Comparison of ENCODE assay signal across 21 cellular contexts in the genomic region with DNA sequence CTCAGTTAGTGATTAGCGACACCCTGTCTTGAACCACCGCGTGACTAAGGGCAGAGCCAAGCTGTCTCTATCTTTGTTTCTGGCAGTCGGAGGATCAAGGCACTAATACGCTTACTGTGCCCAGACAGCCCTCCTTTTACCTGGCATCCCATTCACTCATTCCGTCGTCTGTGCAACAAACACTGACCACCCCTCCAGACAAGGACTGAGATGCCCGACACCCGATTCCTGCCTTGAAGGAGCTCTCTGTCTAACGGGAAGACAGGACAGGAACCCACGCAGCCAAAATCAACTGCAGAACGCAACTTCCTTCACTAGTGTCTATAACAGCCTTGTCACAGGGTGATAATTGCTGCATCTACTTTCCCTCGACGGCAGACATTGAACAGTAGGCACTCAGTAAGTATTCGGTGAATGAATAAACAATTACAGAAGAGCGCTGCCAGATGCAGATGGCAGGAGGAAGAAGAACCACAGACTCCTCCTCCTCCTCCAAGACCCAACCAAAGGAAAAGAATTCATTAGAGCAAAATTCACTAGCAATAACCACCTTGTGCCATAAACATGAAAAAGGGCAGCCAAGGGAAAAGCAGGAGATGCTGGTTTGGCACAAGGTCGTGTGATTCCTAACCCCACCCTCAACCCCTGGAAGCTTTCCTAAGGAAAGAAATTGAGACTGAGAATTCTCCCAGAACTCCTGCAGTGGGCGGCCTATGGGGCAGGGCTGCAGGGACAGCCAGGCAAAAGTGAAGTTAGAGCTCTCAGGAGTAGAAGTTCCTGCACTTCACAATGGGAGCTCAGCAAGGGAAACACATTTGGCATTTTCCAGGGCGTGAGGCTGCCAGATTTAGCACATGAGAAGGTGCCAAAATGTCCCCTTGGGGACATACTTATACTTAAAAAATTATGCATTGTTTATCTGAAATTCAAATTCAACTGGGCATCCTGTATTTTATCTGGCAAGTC.
DNase-seq lines count a peak whose midpoint lies in the region; ATAC-seq and TF ChIP-seq lines count a peak whose summit lies in the region.
"Had no signal": no experiment of that assay in that cellular context is flagged by ENCODE, and none has a peak within 500 bp of the region (broad histone marks: within the 10 kb centered on the region; RNA-seq: fewer than 3 reads in every experiment).

No MANE protein-coding gene starts in this region.

- H3K79me2 ChIP-seq in neural progenitor cell (ENCODE audit: low read depth) = no peaks in the 10 kb centered on the region

- no peaks in the 10 kb centered on the region for H3K27me3 ChIP-seq in neural progenitor cell
- H3K27me3 ChIP-seq in aorta (ENCODE audit: control insufficient read depth in 1 of 2, insufficient read depth in 2 of 2, low read length in 1 of 2) = peaks cover 0 to 2% of the 10 kb centered on the region in 2 donors

- H3K4me1 Mint-ChIP-seq in activated CD4-positive, alpha-beta T cell treated with anti-CD3 and anti-CD28 coated beads, Interleukin-2, amount 10 ng/mL, durations not matched to agents 24 days and 14 days = no peaks in the 10 kb centered on the region
- no peaks in the 10 kb centered on the region for H3K4me1 Mint-ChIP-seq in endothelial cell (ENCODE audit: unreplicated experiment)
- peaks cover 7% of the 10 kb centered on the region for H3K4me1 Mint-ChIP-seq in neural progenitor cell
- no peaks in the 10 kb centered on the region for H3K4me1 Mint-ChIP-seq in immature natural killer cell
- H3K4me1 Mint-ChIP-seq: CD8-positive, alpha-beta memory T cell had no signal

- H3K9me3 ChIP-seq in neural progenitor cell (ENCODE audit: low read depth) (no peaks in the 10 kb centered on the region), aorta (ENCODE audit: control insufficient read depth, low read length) (no peaks in the 10 kb centered on the region)

- no peaks in the 10 kb centered on the region for H3K9me3 Mint-ChIP-seq in activated CD4-positive, alpha-beta T cell treated with anti-CD3 and anti-CD28 coated beads, Interleukin-2, amount 10 ng/mL, durations not matched to agents 24 days and 14 days
- no peaks in the 10 kb centered on the region for H3K9me3 Mint-ChIP-seq in endothelial cell (ENCODE audit: unreplicated experiment)
- peaks cover 2% of the 10 kb centered on the region for H3K9me3 Mint-ChIP-seq in neural progenitor cell
- H3K9me3 Mint-ChIP-seq in immature natural killer cell = peaks cover 0 to 3% (median under 1%) of the 10 kb centered on the region in 6 donors

- H3K27ac Mint-ChIP-seq in activated CD4-positive, alpha-beta T cell treated with anti-CD3 and anti-CD28 coated beads, Interleukin-2, amount 10 ng/mL, durations not matched to agents 24 days and 14 days = no peak overlapping the region
- H3K27ac Mint-ChIP-seq in endothelial cell (ENCODE audit: unreplicated experiment) (peak overlapping the region; percentile 32), neural progenitor cell (peak overlapping the region; percentile 17), immature natural killer cell (no peak overlapping the region)

- H3K27me3 Mint-ChIP-seq in activated CD4-positive, alpha-beta T cell treated with anti-CD3 and anti-CD28 coated beads, Interleukin-2, amount 10 ng/mL, durations not matched to agents 24 days and 14 days = peaks cover 10% of the 10 kb centered on the region
- peaks cover 3% of the 10 kb centered on the region for H3K27me3 Mint-ChIP-seq in endothelial cell (ENCODE audit: unreplicated experiment)
- H3K27me3 Mint-ChIP-seq in neural progenitor cell (ENCODE audit: insufficient read depth, low read depth) = peaks cover 4% of the 10 kb centered on the region
- H3K27me3 Mint-ChIP-seq in immature natural killer cell (ENCODE audit: low read depth in 3 of 3) = peaks cover 1 to 14% (median 2%) of the 10 kb centered on the region in 3 donors

- H3K4me3 ChIP-seq in neural progenitor cell (no peak overlapping the region), aorta (ENCODE audit: low read length in 2 of 2) (no peak overlapping the region)
- H3K4me3 ChIP-seq: SK-N-MC had no signal

- DNase-seq in activated CD4-positive, alpha-beta T cell treated with anti-CD3 and anti-CD28 coated beads, Interleukin-2, amount 10 ng/mL, durations not matched to agents 24 days and 14 days = peak; percentile 29
- DNase-seq in activated CD4-positive, alpha-beta T cell treated with anti-CD3 and anti-CD28 coated beads, Interleukin-2, amount 50 U/mL, for 1 hour = no peak
- DNase-seq in endothelial cell (ENCODE audit: low spot score) (no peak), neural progenitor cell (ENCODE audit: low spot score) (no peak), aorta (no peak), NCI-H2081 (lab: John Stamatoyannopoulos, UW) (no peak), immature natural killer cell (no peak), ecto neural progenitor cell (ENCODE audit: low spot score) (no peak)
- DNase-seq: AML-193; CD8-positive, alpha-beta memory T cell; DMS53; GDM1; Kasumi-1; NCI-H1694 treated with DMSO at 0.1 percent for 48 hours; NCI-H446 treated with DMSO at 0.1 percent for 48 hours; NCI-H526 treated with DMSO at 0.1 percent for 48 hours; PC-3; SHP77 had no signal

- intact Hi-C loops in activated CD4-positive, alpha-beta T cell treated with anti-CD3 and anti-CD28 coated beads, Interleukin-2, amount 10 ng/mL, durations not matched to agents 24 days and 14 days (cut with micrococcal nuclease) = no loop called here
- intact Hi-C loops in aorta (cut with DNase I) = no loop called here

- 44 to 45% methylated on average over 19 of the region's 19 CpGs for WGBS in aorta, 2 donors

- no peak overlapping the region for H3K9ac ChIP-seq in neural progenitor cell

- H3K4me1 ChIP-seq in neural progenitor cell (peaks cover 8% of the 10 kb centered on the region), aorta (ENCODE audit: control insufficient read depth in 1 of 2, insufficient read depth in 2 of 2, low read length in 2 of 2) (no peaks in the 10 kb centered on the region)

- H4K20me1 ChIP-seq in neural progenitor cell (ENCODE audit: low read depth) = no peaks in the 10 kb centered on the region

- no peaks in the 10 kb centered on the region for H3K36me3 Mint-ChIP-seq in activated CD4-positive, alpha-beta T cell treated with anti-CD3 and anti-CD28 coated beads, Interleukin-2, amount 10 ng/mL, durations not matched to agents 24 days and 14 days (ENCODE audit: low read depth)
- H3K36me3 Mint-ChIP-seq in endothelial cell (ENCODE audit: low read depth, unreplicated experiment) (no peaks in the 10 kb centered on the region), neural progenitor cell (no peaks in the 10 kb centered on the region), immature natural killer cell (no peaks in the 10 kb centered on the region)
- H3K36me3 Mint-ChIP-seq: CD8-positive, alpha-beta memory T cell had no signal

- no peaks in the 10 kb centered on the region for H3K36me3 ChIP-seq in neural progenitor cell
- H3K36me3 ChIP-seq in aorta (ENCODE audit: control insufficient read depth in 1 of 2, insufficient read depth in 2 of 2, low read length in 1 of 2) = no peaks in the 10 kb centered on the region

- H2AFZ ChIP-seq in neural progenitor cell (replicated peaks) = no peak overlapping the region

- H3K4me3 Mint-ChIP-seq in activated CD4-positive, alpha-beta T cell treated with anti-CD3 and anti-CD28 coated beads, Interleukin-2, amount 10 ng/mL, durations not matched to agents 24 days and 14 days = no peak overlapping the region
- H3K4me3 Mint-ChIP-seq in endothelial cell (ENCODE audit: unreplicated experiment) = no peak overlapping the region
- no peak overlapping the region for H3K4me3 Mint-ChIP-seq in neural progenitor cell
- H3K4me3 Mint-ChIP-seq in immature natural killer cell = no peak overlapping the region
- H3K4me3 Mint-ChIP-seq: CD8-positive, alpha-beta memory T cell had no signal

- peak; percentile 71 for ATAC-seq in aorta (ENCODE audit: low FRiP score)
- ATAC-seq: PC-3 had no signal

- no peak overlapping the region for H3K4me2 ChIP-seq in neural progenitor cell

- TF ChIP-seq CTCF in endothelial cell (IDR thresholded peaks at IDR 0.05; ENCODE audit: unreplicated experiment) (no peak), neural progenitor cell (IDR thresholded peaks at IDR 0.05) (no peak)

- no peak overlapping the region for H3K27ac ChIP-seq in neural progenitor cell
- H3K27ac ChIP-seq in aorta (ENCODE audit: low read depth in 1 of 2, low read length in 2 of 2) = no peak overlapping the region
- H3K27ac ChIP-seq: 22Rv1, C4-2B, SK-N-MC had no signal

- no peaks in the 10 kb centered on the region for H3F3A ChIP-seq in neural progenitor cell (ENCODE audit: low read depth)

Comparison
In these comparisons a context has a peak if more than half of its experiments do, and no peak if none do; other contexts are left out.
1. H3K27ac Mint-ChIP-seq: peak in endothelial cell (single experiment) and neural progenitor cell (single experiment); none in activated CD4-positive, alpha-beta T cell treated with anti-CD3 and anti-CD28 coated beads, Interleukin-2, amount 10 ng/mL, durations not matched to agents 24 days and 14 days (single experiment) and immature natural killer cell (0 of 6).